ENCODE assay signal across 26 cellular contexts in genomic region chr7:122619664-122620063, GRCh38.
"Had no signal": no experiment of that assay in that cellular context is flagged by ENCODE, and none has a peak within 500 bp of the region (broad histone marks: within the 10 kb centered on the region; RNA-seq: fewer than 3 reads in every experiment).

No MANE protein-coding gene starts in this region.

- H3K36me3 ChIP-seq: colonic mucosa, esophagus squamous epithelium, gastrocnemius medialis, heart right ventricle, left lung, lower lobe of right lung had no signal

- H3K9me3 ChIP-seq: colonic mucosa, esophagus squamous epithelium, gastrocnemius medialis, heart right ventricle, left lung, lower lobe of right lung, mucosa of descending colon had no signal

- FAIRE-seq: endometrium, islet of Langerhans, keratinocyte had no signal

- H3K4me3 ChIP-seq: colonic mucosa, esophagus squamous epithelium, gastrocnemius medialis, heart right ventricle, left lung, lower lobe of right lung, mucosa of descending colon had no signal

- ATAC-seq: effector memory CD8-positive, alpha-beta T cell; esophagus mucosa; gastrocnemius medialis; heart right ventricle; left cardiac atrium; left lung; lower lobe of right lung; mucosa of descending colon had no signal

- H3K4me1 ChIP-seq: colonic mucosa, esophagus squamous epithelium, gastrocnemius medialis, heart right ventricle, left lung, lower lobe of right lung had no signal

- H3K27me3 ChIP-seq: colonic mucosa, esophagus squamous epithelium, gastrocnemius medialis, heart right ventricle, left lung had no signal

- DNase-seq: colonic mucosa; cortex of kidney; effector CD8-positive, alpha-beta T cell; effector memory CD8-positive, alpha-beta T cell; endodermal cell; erythroblast; esophagus squamous epithelium; foreskin fibroblast; foreskin melanocyte; gastrocnemius medialis; glutamatergic neuron; head of caudate nucleus; heart right ventricle; hippocampal formation; kidney glomerular epithelial cell; left cardiac atrium; left lung; lower lobe of right lung; mesenchymal stem cell; mucosa of descending colon; naive B cell had no signal

- H3K27ac ChIP-seq: colonic mucosa, epithelial cell of prostate, esophagus squamous epithelium, gastrocnemius medialis, heart right ventricle, left lung, lower lobe of right lung had no signal
